8 cellular contexts compared by ENCODE assay signal in genomic region chr4:1683903-1684755, GRCh38. TPM values are rescaled to one million over a fixed set of nuclear protein-coding genes. Genes with fewer than 3 reads are reported as not detected.
DNase-seq lines count a peak whose midpoint lies in the region; ATAC-seq and TF ChIP-seq lines count a peak whose summit lies in the region.

TSS of gene FAM53A (minus strand) at chr4:1684313. CDS start at chr4:1668741, 15,572 bp downstream.

- peaks cover 0 to 24% (median 3%) of the 10 kb centered on the region in 3 donors for H3K4me1 ChIP-seq in gastroesophageal sphincter

- H3K27ac Mint-ChIP-seq in activated naive CD4-positive, alpha-beta T cell treated with anti-CD3 and anti-CD28 coated beads, Interleukin-2, amount 10 ng/mL, durations not matched to agents 7 days and 5 days, result peak within 1 kb of the TSS; percentile 86

- peaks cover 13% of the 10 kb centered on the region for H3K4me1 Mint-ChIP-seq in activated naive CD4-positive, alpha-beta T cell treated with anti-CD3 and anti-CD28 coated beads, Interleukin-2, amount 10 ng/mL, durations not matched to agents 7 days and 5 days

- H3K4me3 Mint-ChIP-seq in activated naive CD4-positive, alpha-beta T cell treated with anti-CD3 and anti-CD28 coated beads, Interleukin-2, amount 10 ng/mL, durations not matched to agents 7 days and 5 days, result peak within 1 kb of the TSS; percentile 77

- ATAC-seq in GM21825 (IDR thresholded peaks at IDR 0.05; ENCODE audit: unreplicated experiment), result peak; percentile 89
- peak; percentile 96 for ATAC-seq in gastroesophageal sphincter

- no peaks in the 10 kb centered on the region for H3K9me3 Mint-ChIP-seq in activated naive CD4-positive, alpha-beta T cell treated with anti-CD3 and anti-CD28 coated beads, Interleukin-2, amount 10 ng/mL, durations not matched to agents 7 days and 5 days

- H3K36me3 ChIP-seq in gastroesophageal sphincter, result no peaks in the 10 kb centered on the region

- peak within 1 kb of the TSS; percentile 58 to 94 (median 89) for H3K27ac ChIP-seq in gastroesophageal sphincter
- peak within 1 kb of the TSS; percentile 79 for H3K27ac ChIP-seq in substantia nigra (ENCODE audit: low read depth, low read length, poor library complexity, severe bottlenecking)

- peaks cover 11% of the 10 kb centered on the region for H3K27me3 Mint-ChIP-seq in activated naive CD4-positive, alpha-beta T cell treated with anti-CD3 and anti-CD28 coated beads, Interleukin-2, amount 10 ng/mL, durations not matched to agents 7 days and 5 days

- CTCF ChIA-PET in activated naive CD4-positive, alpha-beta T cell treated with anti-CD3 and anti-CD28 coated beads, Interleukin-2, amount 10 ng/mL, durations not matched to agents 7 days and 5 days (lab: Charles Lee), result interaction anchor here (1.5 kb wide), 1 partner anchor 9 kb away, joined by 8 read pairs; no protein-coding TSS in a partner anchor

- no peak for TF ChIP-seq EP300 in gastroesophageal sphincter (IDR thresholded peaks at IDR 0.05)

- peak; percentile 52 to 57 for TF ChIP-seq POLR2A in gastroesophageal sphincter (IDR thresholded peaks at IDR 0.05)

- no peaks in the 10 kb centered on the region for H3K27me3 ChIP-seq in gastroesophageal sphincter

- DNase-seq in EL (peak; percentile 87), LHCN-M2 (ENCODE audit: low read depth) (peak; percentile 79), SK-N-DZ (ENCODE audit: low spot score) (peak; percentile 57), nucleus accumbens (lab: John Stamatoyannopoulos, UW) (peak in 54 of 56 donors; percentile 14 to 92 (median 74)), substantia nigra (lab: John Stamatoyannopoulos, UW) (peak; percentile 24 to 96 (median 74))
- peak; percentile 95 for DNase-seq in activated naive CD4-positive, alpha-beta T cell treated with anti-CD3 and anti-CD28 coated beads, Interleukin-2, amount 10 ng/mL, durations not matched to agents 7 days and 5 days

- no peaks in the 10 kb centered on the region for H3K36me3 Mint-ChIP-seq in activated naive CD4-positive, alpha-beta T cell treated with anti-CD3 and anti-CD28 coated beads, Interleukin-2, amount 10 ng/mL, durations not matched to agents 7 days and 5 days

- WGBS in gastroesophageal sphincter (ENCODE audit: low coverage in 1 of 2), 2 donors, result no CpG with 5 or more reads among the region's 138 CpGs

- peak within 1 kb of the TSS; percentile 40 to 81 for H3K4me3 ChIP-seq in gastroesophageal sphincter

- peak in 2 of 4 experiments; percentile 16 to 19 for TF ChIP-seq CTCF in gastroesophageal sphincter (IDR thresholded peaks at IDR 0.05)

- H3K9me3 ChIP-seq in gastroesophageal sphincter, result no peaks in the 10 kb centered on the region

RNA-seq across cellular contexts. Expression of gene FAM53A, which starts in this region (rescaled TPM):
- total RNA-seq in LHCN-M2 (2014; rRNA removed), result 11.1 and 12.3 TPM in 2 replicates
- 3.6 TPM for polyA plus RNA-seq in LHCN-M2 (2012)
- 2.1 and 2.6 TPM in 2 replicates for polyA plus RNA-seq in SK-N-DZ (2014; cell fraction: cytosol; rRNA removed)
- 7.5 and 10.8 TPM in 2 replicates for polyA plus RNA-seq in SK-N-DZ (2014; cell fraction: nucleus; rRNA removed)
- 10 to 100 TPM in 1 of 4 donors, 1 to 10 TPM in 3; 1.2 to 18.4 (median 4.9) TPM for total RNA-seq in gastroesophageal sphincter

Comparison
In these comparisons a context has a peak if more than half of its experiments do, and no peak if none do; other contexts are left out.
1. Peak in every context shown above with its lines: DNase-seq, ATAC-seq, H3K4me3 ChIP-seq and H3K27ac ChIP-seq.